In genomic region chr14:21001218-21001617, GRCh38 we compare ENCODE assay signal across 23 cellular contexts. TPM values are rescaled to one million over a fixed set of nuclear protein-coding genes. Genes with fewer than 3 reads are reported as not detected.
"Had no signal": no experiment of that assay in that cellular context is flagged by ENCODE, and none has a peak within 500 bp of the region (broad histone marks: within the 10 kb centered on the region; RNA-seq: fewer than 3 reads in every experiment).

No MANE protein-coding gene starts in this region.

- FAIRE-seq: keratinocyte had no signal

- H3K27ac Mint-ChIP-seq: immature natural killer cell; memory B cell; naive thymus-derived CD4-positive, alpha-beta T cell had no signal

- H3K9me3 ChIP-seq: esophagus muscularis mucosa, gastrocnemius medialis, heart right ventricle, left ventricle myocardium inferior, lower lobe of right lung, psoas muscle, upper lobe of right lung, vagina had no signal

- H3K4me3 Mint-ChIP-seq: immature natural killer cell; memory B cell; naive thymus-derived CD4-positive, alpha-beta T cell; nephron progenitor cell had no signal

- H3K4me1 Mint-ChIP-seq: immature natural killer cell, memory B cell had no signal

- H3K27me3 ChIP-seq: esophagus muscularis mucosa, gastrocnemius medialis, heart right ventricle, upper lobe of right lung, vagina had no signal

- H3K27ac ChIP-seq: epithelial cell of prostate, esophagus muscularis mucosa, gastrocnemius medialis, heart right ventricle, left ventricle myocardium inferior, lower lobe of right lung, psoas muscle, upper lobe of right lung had no signal

- H3K9me3 Mint-ChIP-seq: immature natural killer cell; memory B cell; naive thymus-derived CD4-positive, alpha-beta T cell; nephron progenitor cell had no signal

- DNase-seq: effector memory CD4-positive, alpha-beta T cell; gastrocnemius medialis; heart right ventricle; hypothalamus; immature natural killer cell; left ventricle myocardium inferior; lower lobe of right lung; midbrain; naive thymus-derived CD4-positive, alpha-beta T cell; nephron progenitor cell; psoas muscle; stimulated activated naive CD4-positive, alpha-beta T cell; upper lobe of right lung had no signal

- H3K27me3 Mint-ChIP-seq: memory B cell; naive thymus-derived CD4-positive, alpha-beta T cell had no signal

- H3K4me3 ChIP-seq: esophagus muscularis mucosa, gastrocnemius medialis, heart right ventricle, left ventricle myocardium inferior, lower lobe of right lung, psoas muscle, upper lobe of right lung, vagina had no signal

- H3K4me1 ChIP-seq: esophagus muscularis mucosa, gastrocnemius medialis, lower lobe of right lung, psoas muscle, upper lobe of right lung had no signal

RNA-seq across cellular contexts. Expression of gene SLC39A2, which starts 2.1 kb away (rescaled TPM):
- total RNA-seq: esophagus muscularis mucosa, fibroblast of villous mesenchyme, gastrocnemius medialis, heart right ventricle, left ventricle myocardium inferior, lower lobe of right lung, omental fat pad, psoas muscle, sciatic nerve, skeletal muscle tissue, upper lobe of right lung had no signal
- polyA plus RNA-seq: heart right ventricle; immature natural killer cell; naive thymus-derived CD4-positive, alpha-beta T cell had no signal

RNA-seq across cellular contexts. Expression of gene NDRG2, which starts 23.6 kb away (rescaled TPM):
- total RNA-seq: fibroblast of villous mesenchyme had no signal

RNA-seq across cellular contexts. Expression of gene TPPP2, which starts 28.8 kb away (rescaled TPM):
- total RNA-seq: esophagus muscularis mucosa; fibroblast of villous mesenchyme; lower lobe of right lung; naive thymus-derived CD4-positive, alpha-beta T cell; omental fat pad; skeletal muscle tissue; upper lobe of right lung; vagina had no signal
- polyA plus RNA-seq: immature natural killer cell; keratinocyte; naive thymus-derived CD4-positive, alpha-beta T cell had no signal

RNA-seq across cellular contexts. Expression of gene RNASE13, which starts 33.4 kb away (rescaled TPM):
- total RNA-seq: esophagus muscularis mucosa; fibroblast of villous mesenchyme; gastrocnemius medialis; heart right ventricle; left ventricle myocardium inferior; lower lobe of right lung; naive thymus-derived CD4-positive, alpha-beta T cell; omental fat pad; psoas muscle; sciatic nerve; skeletal muscle tissue; upper lobe of right lung; vagina had no signal
- polyA plus RNA-seq: heart right ventricle; immature natural killer cell; keratinocyte; naive thymus-derived CD4-positive, alpha-beta T cell; thymus had no signal
